8 cellular contexts compared by ENCODE assay signal in genomic region chr13:101785858-101786257, GRCh38.
DNase-seq lines count a peak whose midpoint lies in the region; ATAC-seq and TF ChIP-seq lines count a peak whose summit lies in the region.

No MANE protein-coding gene starts in this region.

- no peak overlapping the region for H3K27ac ChIP-seq in OCI-LY7 (ENCODE audit: low read depth, low read length, poor library complexity, severe bottlenecking)
- H3K27ac ChIP-seq in CD4-positive, alpha-beta T cell (ENCODE audit: low read depth, low read length), result no peak overlapping the region

- no peak overlapping the region for H3K4me2 ChIP-seq in OCI-LY7 (ENCODE audit: low read length)

- no peak overlapping the region for H3K4me3 Mint-ChIP-seq in CD4-positive, alpha-beta T cell
- no peak overlapping the region for H3K4me3 Mint-ChIP-seq in activated T-helper 1 cell treated with anti-CD3 and anti-CD28 coated beads, Interleukin-12 subunit alpha, Interleukin-12 subunit beta, Interleukin-2, Interleukin-4 antibody, amounts not matched to agents 30 ng/mL and 10 ng/mL and 1 ng/mL, durations not matched to agents 14 hours and 24 hours and 36 hours

- peaks cover 5% of the 10 kb centered on the region for H3K27me3 Mint-ChIP-seq in CD4-positive, alpha-beta T cell
- H3K27me3 Mint-ChIP-seq in activated T-helper 1 cell treated with anti-CD3 and anti-CD28 coated beads, Interleukin-12 subunit alpha, Interleukin-12 subunit beta, Interleukin-2, Interleukin-4 antibody, amounts not matched to agents 30 ng/mL and 10 ng/mL and 1 ng/mL, durations not matched to agents 14 hours and 24 hours and 36 hours (ENCODE audit: insufficient read depth), result no peaks in the 10 kb centered on the region

- no peaks in the 10 kb centered on the region for H3K36me3 Mint-ChIP-seq in CD4-positive, alpha-beta T cell (ENCODE audit: low read depth)
- H3K36me3 Mint-ChIP-seq in activated T-helper 1 cell treated with anti-CD3 and anti-CD28 coated beads, Interleukin-12 subunit alpha, Interleukin-12 subunit beta, Interleukin-2, Interleukin-4 antibody, amounts not matched to agents 30 ng/mL and 10 ng/mL and 1 ng/mL, durations not matched to agents 14 hours and 24 hours and 36 hours (ENCODE audit: low read depth), result no peaks in the 10 kb centered on the region

- CTCF ChIA-PET in OCI-LY7 (lab: Charles Lee; ENCODE audit: unreplicated experiment), result no interaction called here
- CTCF ChIA-PET in CD4-positive, alpha-beta T cell (lab: Charles Lee), result no interaction called here

- no peaks in the 10 kb centered on the region for H3K36me3 ChIP-seq in OCI-LY7 (ENCODE audit: insufficient read depth, low read length)

- H3K4me3 ChIP-seq in OCI-LY7 (ENCODE audit: low read depth, low read length, poor library complexity, severe bottlenecking), result no peak overlapping the region

- H4K20me1 ChIP-seq in OCI-LY7 (ENCODE audit: insufficient read depth, low read length), result no peaks in the 10 kb centered on the region

- no peaks in the 10 kb centered on the region for H3K27me3 ChIP-seq in CD4-positive, alpha-beta T cell (ENCODE audit: control insufficient read depth, insufficient read depth, low read length)

- DNase-seq in DMS153 treated with DMSO at 0.1 percent for 48 hours (lab: John Stamatoyannopoulos, UW; ENCODE audit: unreplicated experiment), result peak; percentile 75
- peak; percentile 77 for DNase-seq in HT1080 (ENCODE audit: low read depth)
- DNase-seq in OCI-LY7 (ENCODE audit: low spot score), result peak; percentile 1
- DNase-seq in globus pallidus (ENCODE audit: low spot score), result peak; percentile 19
- no peak for DNase-seq in cortex of kidney (lab: John Stamatoyannopoulos, UW)
- DNase-seq in CD4-positive, alpha-beta T cell, result no peak
- no peak for DNase-seq in activated T-helper 1 cell treated with anti-CD3 and anti-CD28 coated beads, Interleukin-12 subunit alpha, Interleukin-12 subunit beta, Interleukin-2, Interleukin-4 antibody, amounts not matched to agents 30 ng/mL and 10 ng/mL and 1 ng/mL, durations not matched to agents 14 hours and 24 hours and 36 hours (ENCODE audit: low spot score)

- H3K27ac Mint-ChIP-seq in CD4-positive, alpha-beta T cell, result no peak overlapping the region
- H3K27ac Mint-ChIP-seq in activated T-helper 1 cell treated with anti-CD3 and anti-CD28 coated beads, Interleukin-12 subunit alpha, Interleukin-12 subunit beta, Interleukin-2, Interleukin-4 antibody, amounts not matched to agents 30 ng/mL and 10 ng/mL and 1 ng/mL, durations not matched to agents 14 hours and 24 hours and 36 hours, result no peak overlapping the region

- peak; percentile 29 for TF ChIP-seq CTCF in OCI-LY7 (conservative IDR thresholded peaks at IDR 0.05; ENCODE audit: low read length)
- TF ChIP-seq CTCF in CD4-positive, alpha-beta T cell (IDR thresholded peaks at IDR 0.05), result no peak

- POLR2A ChIA-PET in OCI-LY7 (lab: Charles Lee), result interaction anchor here (0.8 kb wide), 1 partner anchor 10 kb away, joined by 3 read pairs; no protein-coding TSS in a partner anchor
- POLR2A ChIA-PET in CD4-positive, alpha-beta T cell (lab: Charles Lee), result no interaction called here

- no peaks in the 10 kb centered on the region for H3K9me3 ChIP-seq in OCI-LY7 (ENCODE audit: low read length)
- no peaks in the 10 kb centered on the region for H3K9me3 ChIP-seq in CD4-positive, alpha-beta T cell (ENCODE audit: control insufficient read depth, low read length)

- no peak overlapping the region for H2AFZ ChIP-seq in OCI-LY7 (ENCODE audit: low read length)

- H3K9me3 Mint-ChIP-seq in CD4-positive, alpha-beta T cell, result no peaks in the 10 kb centered on the region
- no peaks in the 10 kb centered on the region for H3K9me3 Mint-ChIP-seq in activated T-helper 1 cell treated with anti-CD3 and anti-CD28 coated beads, Interleukin-12 subunit alpha, Interleukin-12 subunit beta, Interleukin-2, Interleukin-4 antibody, amounts not matched to agents 30 ng/mL and 10 ng/mL and 1 ng/mL, durations not matched to agents 14 hours and 24 hours and 36 hours

- intact Hi-C loops in OCI-LY7 (cut with micrococcal nuclease; ENCODE audit: unreplicated experiment), result no loop called here
- intact Hi-C loops in CD4-positive, alpha-beta T cell (cut with DNase I, micrococcal nuclease), result no loop called here
- intact Hi-C loops in activated T-helper 1 cell treated with anti-CD3 and anti-CD28 coated beads, Interleukin-12 subunit alpha, Interleukin-12 subunit beta, Interleukin-2, Interleukin-4 antibody, amounts not matched to agents 30 ng/mL and 10 ng/mL and 1 ng/mL, durations not matched to agents 14 hours and 24 hours and 36 hours (cut with micrococcal nuclease), result no loop called here

- no peaks in the 10 kb centered on the region for H3K9me2 ChIP-seq in OCI-LY7 (ENCODE audit: insufficient read depth, low read length)

- no peaks in the 10 kb centered on the region for H3K4me1 ChIP-seq in OCI-LY7 (ENCODE audit: insufficient read depth, low read length, poor library complexity, severe bottlenecking)

- BruUV-seq in OCI-LY7 (replicated peaks; lab: Mats Ljungman, UMichigan), result no TSS peak

- no peak for ATAC-seq in HG03097 (IDR thresholded peaks at IDR 0.05; ENCODE audit: low FRiP score, unreplicated experiment)
- no peak for ATAC-seq in CD4-positive, alpha-beta T cell (ENCODE audit: poor library complexity)

- no peaks in the 10 kb centered on the region for H3K79me2 ChIP-seq in OCI-LY7 (ENCODE audit: insufficient read depth, low read depth, low read length)

- H3K4me1 Mint-ChIP-seq in CD4-positive, alpha-beta T cell (ENCODE audit: low read depth), result no peaks in the 10 kb centered on the region
- H3K4me1 Mint-ChIP-seq in activated T-helper 1 cell treated with anti-CD3 and anti-CD28 coated beads, Interleukin-12 subunit alpha, Interleukin-12 subunit beta, Interleukin-2, Interleukin-4 antibody, amounts not matched to agents 30 ng/mL and 10 ng/mL and 1 ng/mL, durations not matched to agents 14 hours and 24 hours and 36 hours (ENCODE audit: low read depth), result no peaks in the 10 kb centered on the region

Comparison
In these comparisons a context has a peak if more than half of its experiments do, and no peak if none do; other contexts are left out.
1. DNase-seq: peak in DMS153 treated with DMSO at 0.1 percent for 48 hours (single experiment), HT1080 (single experiment), OCI-LY7 (single experiment) and globus pallidus (single experiment); none in cortex of kidney (single experiment), CD4-positive, alpha-beta T cell (0 of 10) and activated T-helper 1 cell treated with anti-CD3 and anti-CD28 coated beads, Interleukin-12 subunit alpha, Interleukin-12 subunit beta, Interleukin-2, Interleukin-4 antibody, amounts not matched to agents 30 ng/mL and 10 ng/mL and 1 ng/mL, durations not matched to agents 14 hours and 24 hours and 36 hours (single experiment).